ENCODE assay signal across 17 cellular contexts in genomic region chr9:14111670-14112069, GRCh38.
DNase-seq lines count a peak whose midpoint lies in the region; ATAC-seq and TF ChIP-seq lines count a peak whose summit lies in the region.
"Had no signal": no experiment of that assay in that cellular context is flagged by ENCODE, and none has a peak within 500 bp of the region (broad histone marks: within the 10 kb centered on the region; RNA-seq: fewer than 3 reads in every experiment).

No MANE protein-coding gene starts in this region.

- H3K27me3 ChIP-seq in left ventricle myocardium inferior (ENCODE audit: low read depth) = no peaks in the 10 kb centered on the region

- H3K9me3 ChIP-seq in left ventricle myocardium inferior (replicated peaks) = no peaks in the 10 kb centered on the region

- DNase-seq in left ventricle myocardium inferior (no peak), Right ventricle myocardium inferior (ENCODE audit: missing footprints) (no peak), chondrocyte (ENCODE audit: low spot score) (no peak), fibroblast of the conjunctiva (ENCODE audit: low read depth) (peak; percentile 36), smooth muscle cell of the brain vasculature (ENCODE audit: low read depth, low spot score) (peak; percentile 43), COR-L47 (lab: John Stamatoyannopoulos, UW) (no peak), dedifferentiated amniotic fluid mesenchymal stem cell (ENCODE audit: extremely low spot score) (no peak)
- DNase-seq: AML-193; Calu3; CD4-positive, CD25-positive, alpha-beta regulatory T cell; NCI-H146; NCI-H69; NK-92 treated with Interleukin-12 subunit alpha and Interleukin-12 subunit beta, amount 100 ng/mL, for 24 hours had no signal

- no peak for TF ChIP-seq CTCF in left ventricle myocardium inferior (IDR thresholded peaks at IDR 0.05; ENCODE audit: borderline replicate concordance)
- TF ChIP-seq CTCF in chondrocyte (IDR thresholded peaks at IDR 0.05) = peak; percentile 21

- no peaks in the 10 kb centered on the region for H3K9me3 Mint-ChIP-seq in chondrocyte (ENCODE audit: low read depth)
- H3K9me3 Mint-ChIP-seq: GM23338 had no signal

- H3K27ac Mint-ChIP-seq in chondrocyte (ENCODE audit: unreplicated experiment) = peak overlapping the region; percentile 54
- H3K27ac Mint-ChIP-seq: CD4-positive, CD25-positive, alpha-beta regulatory T cell; GM23338 had no signal

- intact Hi-C loops in left ventricle myocardium inferior (cut with micrococcal nuclease) (no loop called here), Right ventricle myocardium inferior (cut with DNase I) (loop anchor here (5.0 kb wide), 1 partner anchor 131 kb away; no protein-coding TSS in a partner anchor)

- H3K4me1 Mint-ChIP-seq in chondrocyte (ENCODE audit: low read depth) = peaks cover 10% of the 10 kb centered on the region
- H3K4me1 Mint-ChIP-seq: CD4-positive, CD25-positive, alpha-beta regulatory T cell had no signal

- no peak overlapping the region for H3K4me3 Mint-ChIP-seq in chondrocyte (ENCODE audit: unreplicated experiment)
- H3K4me3 Mint-ChIP-seq: CD4-positive, CD25-positive, alpha-beta regulatory T cell; GM23338 had no signal

- H3K27me3 Mint-ChIP-seq in chondrocyte (ENCODE audit: low read depth) = no peaks in the 10 kb centered on the region
- H3K27me3 Mint-ChIP-seq: CD4-positive, CD25-positive, alpha-beta regulatory T cell had no signal

- peak overlapping the region; percentile 10 for H3K27ac ChIP-seq in left ventricle myocardium inferior (replicated peaks)
- H3K27ac ChIP-seq: 22Rv1, RWPE1 had no signal

- H3K4me1 ChIP-seq in left ventricle myocardium inferior = peaks cover 34% of the 10 kb centered on the region

- ATAC-seq in Right ventricle myocardium inferior (no peak), HG03095 (IDR thresholded peaks at IDR 0.05; ENCODE audit: unreplicated experiment) (no peak)
- ATAC-seq: GM23338 had no signal

- H3K36me3 Mint-ChIP-seq in chondrocyte (ENCODE audit: low read depth) = peaks cover 34% of the 10 kb centered on the region
- H3K36me3 Mint-ChIP-seq: CD4-positive, CD25-positive, alpha-beta regulatory T cell had no signal

- H3K4me3 ChIP-seq in left ventricle myocardium inferior = no peak overlapping the region
- H3K4me3 ChIP-seq: GM23338 had no signal

- peaks cover 58% of the 10 kb centered on the region for H3K36me3 ChIP-seq in left ventricle myocardium inferior

Comparison
In these comparisons a context has a peak if more than half of its experiments do, and no peak if none do; other contexts are left out.
1. DNase-seq: peak in fibroblast of the conjunctiva (single experiment) and smooth muscle cell of the brain vasculature (single experiment); none in left ventricle myocardium inferior (single experiment), Right ventricle myocardium inferior (single experiment), chondrocyte (single experiment), COR-L47 (single experiment) and dedifferentiated amniotic fluid mesenchymal stem cell (single experiment).